1 cellular context compared by ENCODE assay signal in the genomic region with DNA sequence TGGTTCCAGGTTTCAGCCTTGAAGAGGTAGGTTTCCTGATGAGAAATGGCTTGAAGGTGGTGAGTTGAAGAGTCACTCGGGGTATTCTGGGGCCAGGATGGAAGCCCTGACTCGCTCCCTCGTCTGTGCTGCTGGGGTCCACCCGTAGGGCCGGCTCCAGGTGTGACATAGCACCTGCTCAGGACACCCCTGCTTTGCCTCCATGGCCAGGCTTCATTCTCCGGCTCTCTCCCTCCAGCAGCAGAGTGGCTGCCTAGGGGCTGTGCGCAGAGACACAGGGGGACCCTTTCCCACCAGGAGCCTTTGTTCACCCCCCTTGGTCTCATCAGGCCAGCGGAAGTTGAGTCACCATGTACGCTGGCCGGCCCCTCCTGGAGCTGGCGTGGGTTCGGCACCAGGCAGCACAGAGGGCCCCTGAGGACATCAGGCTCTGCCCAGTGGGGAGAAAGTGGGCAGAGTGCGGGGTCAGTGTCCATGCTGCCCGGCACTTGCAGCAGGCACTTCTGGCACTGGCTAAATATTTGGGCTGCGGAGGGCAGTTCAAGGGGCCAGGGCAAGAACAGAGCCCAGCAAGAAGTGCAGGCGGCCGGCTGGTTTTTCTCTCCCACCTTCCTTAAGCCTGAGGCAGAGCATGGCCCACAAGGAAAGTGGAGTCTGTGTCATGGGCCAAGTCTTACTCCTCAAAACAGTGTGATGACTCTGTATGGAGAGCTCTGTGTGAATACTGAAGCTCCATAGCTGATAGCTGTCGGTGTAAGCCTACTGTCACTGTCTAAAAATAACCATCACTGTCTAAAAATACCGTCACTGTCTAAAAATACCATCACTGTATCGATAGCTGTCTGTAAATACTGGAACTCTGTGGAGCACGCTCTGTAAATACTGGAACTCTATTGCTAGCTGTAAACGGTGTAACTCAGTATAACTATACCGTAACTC.
TF ChIP-seq lines count a peak whose summit lies in the region.

No MANE protein-coding gene starts in this region.

TF ChIP-seq in SK-N-SH, 30 proteins besides CTCF, POLR2A, EP300 and RAD21:
- TF ChIP-seq MAX (IDR thresholded peaks at IDR 0.05; ENCODE audit: low read depth) (no peak), USF2 (IDR thresholded peaks at IDR 0.05; ENCODE audit: borderline replicate concordance, low read depth, low read length) (no peak), SMC3 (IDR thresholded peaks at IDR 0.05; ENCODE audit: low read depth, low read length) (no peak), TAF1 (IDR thresholded peaks at IDR 0.05; ENCODE audit: borderline replicate concordance, low read depth, low read length) (no peak), POLR2AphosphoS5 (IDR thresholded peaks at IDR 0.05; ENCODE audit: low read depth, low read length) (no peak), TCF12 (IDR thresholded peaks at IDR 0.05) (no peak), NFIC (IDR thresholded peaks at IDR 0.05; ENCODE audit: borderline replicate concordance) (no peak), EZH2phosphoT487 (IDR thresholded peaks at IDR 0.05; ENCODE audit: borderline replicate concordance, low read depth) (no peak), FOSL2 (IDR thresholded peaks at IDR 0.05; ENCODE audit: borderline replicate concordance, low read depth) (no peak)
- TF ChIP-seq, protein P1, sequence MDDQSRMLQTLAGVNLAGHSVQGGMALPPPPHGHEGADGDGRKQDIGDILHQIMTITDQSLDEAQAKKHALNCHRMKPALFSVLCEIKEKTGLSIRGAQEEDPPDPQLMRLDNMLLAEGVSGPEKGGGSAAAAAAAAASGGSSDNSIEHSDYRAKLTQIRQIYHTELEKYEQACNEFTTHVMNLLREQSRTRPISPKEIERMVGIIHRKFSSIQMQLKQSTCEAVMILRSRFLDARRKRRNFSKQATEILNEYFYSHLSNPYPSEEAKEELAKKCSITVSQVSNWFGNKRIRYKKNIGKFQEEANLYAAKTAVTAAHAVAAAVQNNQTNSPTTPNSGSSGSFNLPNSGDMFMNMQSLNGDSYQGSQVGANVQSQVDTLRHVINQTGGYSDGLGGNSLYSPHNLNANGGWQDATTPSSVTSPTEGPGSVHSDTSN (IDR thresholded peaks at IDR 0.05) = no peak
